In the genomic region with DNA sequence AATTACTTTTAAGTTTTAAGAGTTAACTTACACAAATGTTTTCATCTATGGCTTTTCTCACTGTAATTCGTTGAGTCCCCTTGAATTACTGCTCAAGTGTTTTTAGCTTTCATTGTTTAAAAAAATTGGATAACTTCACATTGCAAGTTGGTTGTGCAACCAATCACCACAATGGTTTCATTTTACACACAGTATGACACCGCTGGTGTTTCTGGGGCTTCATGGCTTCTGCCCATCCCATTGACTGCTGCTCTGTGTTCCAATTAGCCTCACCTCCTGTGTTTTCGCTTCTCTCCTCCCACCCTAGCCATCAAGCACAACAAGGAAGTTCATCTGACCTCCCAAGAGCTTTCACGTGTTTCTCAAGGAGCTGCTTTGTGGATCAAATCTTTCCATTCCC, we compare ENCODE assay signal across 14 cellular contexts.
DNase-seq lines count a peak whose midpoint lies in the region; ATAC-seq and TF ChIP-seq lines count a peak whose summit lies in the region.
"Had no signal": no experiment of that assay in that cellular context is flagged by ENCODE, and none has a peak within 500 bp of the region (broad histone marks: within the 10 kb centered on the region; RNA-seq: fewer than 3 reads in every experiment).

No MANE protein-coding gene starts in this region.

- no peak overlapping the region for H3K27ac Mint-ChIP-seq in CD8-positive, alpha-beta T cell
- no peak overlapping the region for H3K27ac Mint-ChIP-seq in CD4-positive, alpha-beta memory T cell
- H3K27ac Mint-ChIP-seq: stimulated activated naive CD8-positive, alpha-beta T cell treated with anti-CD3 and anti-CD28 coated beads, Interleukin-15, Interleukin-2, amounts not matched to agents 100 ng/mL and 50 ng/mL, for 24 hours had no signal

- H3K4me3 ChIP-seq in lower lobe of right lung = no peak overlapping the region
- no peak overlapping the region for H3K4me3 ChIP-seq in CD8-positive, alpha-beta T cell (ENCODE audit: low read depth, low read length)
- no peak overlapping the region for H3K4me3 ChIP-seq in CD4-positive, alpha-beta memory T cell (ENCODE audit: low read length in 2 of 2)

- DNase-seq in DMS 273 treated with DMSO at 0.1 percent for 48 hours (lab: John Stamatoyannopoulos, UW) (peak; percentile 81), SW480 (ENCODE audit: low spot score) (peak; percentile 25), lower lobe of right lung (no peak), occipital lobe (lab: John Stamatoyannopoulos, UW) (no peak), GM10248 (ENCODE audit: extremely low spot score) (no peak)
- no peak for DNase-seq in CD8-positive, alpha-beta T cell
- no peak for DNase-seq in CD4-positive, alpha-beta memory T cell
- DNase-seq: activated CD4-positive, alpha-beta T cell treated with anti-CD3 and anti-CD28 coated beads, Interleukin-2, amount 50 U/mL, for 48 hours; CD4-positive, CD25-positive, alpha-beta regulatory T cell; midbrain; NCI-H1694; stimulated activated CD4-positive, alpha-beta T cell treated with anti-CD3 and anti-CD28 coated beads, Interleukin-4, amount 100 ng/mL, for 4 hours had no signal

- no peaks in the 10 kb centered on the region for H3K9me3 ChIP-seq in lower lobe of right lung
- no peaks in the 10 kb centered on the region for H3K9me3 ChIP-seq in CD8-positive, alpha-beta T cell (ENCODE audit: low read length)
- no peaks in the 10 kb centered on the region for H3K9me3 ChIP-seq in CD4-positive, alpha-beta memory T cell (ENCODE audit: control insufficient read depth in 1 of 2, low read length in 2 of 2)

- H3K27ac ChIP-seq in lower lobe of right lung = no peak overlapping the region
- H3K27ac ChIP-seq in CD8-positive, alpha-beta T cell (ENCODE audit: low read depth, low read length) = no peak overlapping the region
- H3K27ac ChIP-seq in CD4-positive, alpha-beta memory T cell (ENCODE audit: low read depth, low read length) = no peak overlapping the region

- no peak for TF ChIP-seq EP300 in Ishikawa (IDR thresholded peaks at IDR 0.05; ENCODE audit: borderline replicate concordance)

- no peaks in the 10 kb centered on the region for H3K4me1 ChIP-seq in lower lobe of right lung
- no peaks in the 10 kb centered on the region for H3K4me1 ChIP-seq in CD8-positive, alpha-beta T cell (ENCODE audit: insufficient read depth, low read length)
- H3K4me1 ChIP-seq in CD4-positive, alpha-beta memory T cell (ENCODE audit: insufficient read depth, low read length) = no peaks in the 10 kb centered on the region

- H3K27me3 ChIP-seq in lower lobe of right lung (ENCODE audit: low read depth) = no peaks in the 10 kb centered on the region
- H3K27me3 ChIP-seq in CD8-positive, alpha-beta T cell (ENCODE audit: insufficient read depth, low read length) = no peaks in the 10 kb centered on the region
- no peaks in the 10 kb centered on the region for H3K27me3 ChIP-seq in CD4-positive, alpha-beta memory T cell (ENCODE audit: insufficient read depth, low read length)

- no peaks in the 10 kb centered on the region for H3K36me3 Mint-ChIP-seq in CD8-positive, alpha-beta T cell
- no peaks in the 10 kb centered on the region for H3K36me3 Mint-ChIP-seq in CD4-positive, alpha-beta memory T cell
- H3K36me3 Mint-ChIP-seq: CD4-positive, CD25-positive, alpha-beta regulatory T cell had no signal

- H3K27me3 Mint-ChIP-seq in CD8-positive, alpha-beta T cell (ENCODE audit: low read depth) = no peaks in the 10 kb centered on the region
- peaks cover 0 to 2% of the 10 kb centered on the region in 2 donors for H3K27me3 Mint-ChIP-seq in CD4-positive, alpha-beta memory T cell

- CTCF ChIA-PET in CD8-positive, alpha-beta T cell (lab: Charles Lee) = no interaction called here
- CTCF ChIA-PET in CD4-positive, alpha-beta memory T cell (lab: Charles Lee; ENCODE audit: partially characterized antibody) = no interaction called here
- CTCF ChIA-PET in GM10248 (lab: Yijun Ruan, JAX) = interaction anchor here (0.8 kb wide), 1 partner anchor 41 kb away, joined by 3 read pairs; no protein-coding TSS in a partner anchor

- no peak for TF ChIP-seq RAD21 in Ishikawa (IDR thresholded peaks at IDR 0.05; ENCODE audit: low read depth)

- no peak overlapping the region for H3K4me3 Mint-ChIP-seq in CD8-positive, alpha-beta T cell
- H3K4me3 Mint-ChIP-seq in CD4-positive, alpha-beta memory T cell = peak overlapping the region in 3 of 8 donors; percentile 15 to 18 (median 16)
- H3K4me3 Mint-ChIP-seq: CD4-positive, CD25-positive, alpha-beta regulatory T cell; stimulated activated naive CD8-positive, alpha-beta T cell treated with anti-CD3 and anti-CD28 coated beads, Interleukin-15, Interleukin-2, amounts not matched to agents 100 ng/mL and 50 ng/mL, for 24 hours had no signal

- POLR2A ChIA-PET in CD8-positive, alpha-beta T cell (lab: Charles Lee) = no interaction called here
- POLR2A ChIA-PET in CD4-positive, alpha-beta memory T cell (lab: Charles Lee; ENCODE audit: partially characterized antibody) = no interaction called here
- POLR2A ChIA-PET in GM10248 (lab: Yijun Ruan, JAX) = no interaction called here

- no peaks in the 10 kb centered on the region for H3K9me3 Mint-ChIP-seq in CD8-positive, alpha-beta T cell
- H3K9me3 Mint-ChIP-seq in CD4-positive, alpha-beta memory T cell = no peaks in the 10 kb centered on the region
- H3K9me3 Mint-ChIP-seq: stimulated activated naive CD8-positive, alpha-beta T cell treated with anti-CD3 and anti-CD28 coated beads, Interleukin-15, Interleukin-2, amounts not matched to agents 100 ng/mL and 50 ng/mL, for 24 hours had no signal

- intact Hi-C loops in lower lobe of right lung (cut with DNase I) = no loop called here
- intact Hi-C loops in CD8-positive, alpha-beta T cell (cut with DNase I, micrococcal nuclease) = no loop called here
- intact Hi-C loops in CD4-positive, alpha-beta memory T cell (cut with micrococcal nuclease) = no loop called here

- peaks cover 5% of the 10 kb centered on the region for H3K4me1 Mint-ChIP-seq in CD8-positive, alpha-beta T cell (ENCODE audit: low read depth)
- peaks cover 0 to 5% (median 4%) of the 10 kb centered on the region in 4 donors for H3K4me1 Mint-ChIP-seq in CD4-positive, alpha-beta memory T cell
- H3K4me1 Mint-ChIP-seq: CD4-positive, CD25-positive, alpha-beta regulatory T cell had no signal

- TF ChIP-seq CTCF in lower lobe of right lung (IDR thresholded peaks at IDR 0.05) = no peak
- no peak for TF ChIP-seq CTCF in CD8-positive, alpha-beta T cell (IDR thresholded peaks at IDR 0.05)
- TF ChIP-seq CTCF in GM10248 (IDR thresholded peaks at IDR 0.05; ENCODE audit: control extremely low read depth, extremely low read depth, low read depth, missing control alignments) = no peak

- no peaks in the 10 kb centered on the region for H3K36me3 ChIP-seq in lower lobe of right lung
- H3K36me3 ChIP-seq in CD8-positive, alpha-beta T cell (ENCODE audit: insufficient read depth, low read length) = no peaks in the 10 kb centered on the region
- H3K36me3 ChIP-seq in CD4-positive, alpha-beta memory T cell (ENCODE audit: insufficient read depth, low read length) = no peaks in the 10 kb centered on the region

- ATAC-seq in lower lobe of right lung = peak; percentile 37 to 59
- ATAC-seq in CD8-positive, alpha-beta T cell = no peak

TF ChIP-seq in Ishikawa, 13 proteins besides CTCF, POLR2A, EP300 and RAD21:
- TF ChIP-seq EGR1 (IDR thresholded peaks at IDR 0.05) (no peak), NFIC (IDR thresholded peaks at IDR 0.05) (no peak), CEBPB (IDR thresholded peaks at IDR 0.05) (peak; percentile 73)

Comparison
In these comparisons a context has a peak if more than half of its experiments do, and no peak if none do; other contexts are left out.
1. DNase-seq: peak in DMS 273 treated with DMSO at 0.1 percent for 48 hours (single experiment) and SW480 (single experiment); none in lower lobe of right lung (single experiment), occipital lobe (single experiment), CD8-positive, alpha-beta T cell (0 of 7), CD4-positive, alpha-beta memory T cell (0 of 5) and GM10248 (single experiment).